ENCODE assay signal across 10 cellular contexts in genomic region chr11:67628710-67629385, GRCh38. TPM values are rescaled to one million over a fixed set of nuclear protein-coding genes. Genes with fewer than 3 reads are reported as not detected.
DNase-seq lines count a peak whose midpoint lies in the region; ATAC-seq and TF ChIP-seq lines count a peak whose summit lies in the region.
"Had no signal": no experiment of that assay in that cellular context is flagged by ENCODE, and none has a peak within 500 bp of the region (broad histone marks: within the 10 kb centered on the region; RNA-seq: fewer than 3 reads in every experiment).

No MANE protein-coding gene starts in this region.

- no peaks in the 10 kb centered on the region for H3K27me3 ChIP-seq in gastroesophageal sphincter
- no peaks in the 10 kb centered on the region for H3K27me3 ChIP-seq in prostate gland (replicated peaks; ENCODE audit: insufficient read depth)

- H3K9me3 ChIP-seq in SK-N-MC (ENCODE audit: low read depth, low read length) (no peaks in the 10 kb centered on the region), gastroesophageal sphincter (no peaks in the 10 kb centered on the region), prostate gland (no peaks in the 10 kb centered on the region)

- no peak for TF ChIP-seq CTCF in GM12875 (IDR thresholded peaks at IDR 0.05; ENCODE audit: borderline replicate concordance, insufficient read depth, low read depth, low read length)
- no peak for TF ChIP-seq CTCF in gastroesophageal sphincter (IDR thresholded peaks at IDR 0.05)
- TF ChIP-seq CTCF in prostate gland (IDR thresholded peaks at IDR 0.05) = no peak

- H3K4me3 ChIP-seq in GM12875 (ENCODE audit: low read depth, low read length) (peak overlapping the region; percentile 53), SK-N-MC (peak overlapping the region; percentile 82), gastroesophageal sphincter (peak overlapping the region in 1 of 2 donors; percentile 79), prostate gland (peak overlapping the region; percentile 56 to 58)

- no CpG with 5 or more reads among the region's 25 CpGs for WGBS in gastroesophageal sphincter (ENCODE audit: low coverage in 1 of 2), 2 donors
- WGBS in prostate gland = 61% methylated on average over 22 of the region's 25 CpGs

- H3K36me3 ChIP-seq in SK-N-MC (ENCODE audit: insufficient read depth, low read length) = no peaks in the 10 kb centered on the region
- peaks cover 0 to 4% of the 10 kb centered on the region in 2 donors for H3K36me3 ChIP-seq in gastroesophageal sphincter
- no peaks in the 10 kb centered on the region for H3K36me3 ChIP-seq in prostate gland

- H3K27ac ChIP-seq in SK-N-MC (no peak overlapping the region), gastroesophageal sphincter (peak overlapping the region in 3 of 4 donors; percentile 96 to 98 (median 96)), prostate gland (peak overlapping the region; percentile 97)

- TF ChIP-seq EP300 in gastroesophageal sphincter (IDR thresholded peaks at IDR 0.05) = no peak

- TF ChIP-seq POLR2A in gastroesophageal sphincter (IDR thresholded peaks at IDR 0.05) = no peak
- TF ChIP-seq POLR2A in prostate gland (IDR thresholded peaks at IDR 0.05) = no peak

- no peak for DNase-seq in SK-N-MC (ENCODE audit: low read depth, low spot score)
- DNase-seq in prostate gland (ENCODE audit: low spot score) = no peak
- no peak for DNase-seq in NCI-H82 (lab: John Stamatoyannopoulos, UW)
- no peak for DNase-seq in activated CD4-positive, CD25-positive, alpha-beta regulatory T cell (lab: John Stamatoyannopoulos, UW)
- DNase-seq: NCI-H2107 had no signal

- H3K9ac ChIP-seq in SK-N-MC (ENCODE audit: insufficient read length) = no peak overlapping the region

- ATAC-seq in gastroesophageal sphincter = no peak
- no peak for ATAC-seq in GM21723 (IDR thresholded peaks at IDR 0.05; ENCODE audit: unreplicated experiment)
- no peak for ATAC-seq in HG02870 (IDR thresholded peaks at IDR 0.05; ENCODE audit: unreplicated experiment)

- intact Hi-C loops in prostate gland (cut with DNase I) = no loop called here

- H3K4me1 ChIP-seq in gastroesophageal sphincter = peaks cover 0 to 24% (median 5%) of the 10 kb centered on the region in 3 donors
- peaks cover 4% of the 10 kb centered on the region for H3K4me1 ChIP-seq in prostate gland (replicated peaks)

RNA-seq across cellular contexts. Expression of gene NUDT8, which starts 0.9 kb away (rescaled TPM):
- total RNA-seq in gastroesophageal sphincter (10 to 100 TPM in 1 of 4 donors, 1 to 10 TPM in 3; 2.4 to 18.5 (median 4.6) TPM), prostate gland (10 to 100 TPM in 1 of 2 donors, 1 to 10 TPM in 1; 7.2 to 29.2 TPM)

RNA-seq across cellular contexts. Expression of gene TBX10, which starts 10.7 kb away (rescaled TPM):
- total RNA-seq in gastroesophageal sphincter = not detected
- not detected for total RNA-seq in prostate gland
- total RNA-seq: aorta had no signal

RNA-seq across cellular contexts. Expression of gene ACY3, which starts 21.7 kb away (rescaled TPM):
- not detected for total RNA-seq in gastroesophageal sphincter
- 1 to 10 TPM in 1 of 2 donors, not detected in 1; 1.7 TPM for total RNA-seq in prostate gland
- total RNA-seq: aorta had no signal

RNA-seq across cellular contexts. Expression of gene NDUFV1, which starts 22.1 kb away (rescaled TPM):
- total RNA-seq in gastroesophageal sphincter (100 to 1,000 TPM; 154 to 249 (median 180) TPM), prostate gland (100 to 1,000 TPM; 190 to 260 TPM)

RNA-seq across cellular contexts. Expression of gene GSTP1, which starts 45.2 kb away (rescaled TPM):
- 100 to 1,000 TPM; 514 to 845 (median 628) TPM for total RNA-seq in gastroesophageal sphincter
- 100 to 1,000 TPM; 540 to 577 TPM for total RNA-seq in prostate gland
